2 cellular contexts compared by ENCODE assay signal in the genomic region with DNA sequence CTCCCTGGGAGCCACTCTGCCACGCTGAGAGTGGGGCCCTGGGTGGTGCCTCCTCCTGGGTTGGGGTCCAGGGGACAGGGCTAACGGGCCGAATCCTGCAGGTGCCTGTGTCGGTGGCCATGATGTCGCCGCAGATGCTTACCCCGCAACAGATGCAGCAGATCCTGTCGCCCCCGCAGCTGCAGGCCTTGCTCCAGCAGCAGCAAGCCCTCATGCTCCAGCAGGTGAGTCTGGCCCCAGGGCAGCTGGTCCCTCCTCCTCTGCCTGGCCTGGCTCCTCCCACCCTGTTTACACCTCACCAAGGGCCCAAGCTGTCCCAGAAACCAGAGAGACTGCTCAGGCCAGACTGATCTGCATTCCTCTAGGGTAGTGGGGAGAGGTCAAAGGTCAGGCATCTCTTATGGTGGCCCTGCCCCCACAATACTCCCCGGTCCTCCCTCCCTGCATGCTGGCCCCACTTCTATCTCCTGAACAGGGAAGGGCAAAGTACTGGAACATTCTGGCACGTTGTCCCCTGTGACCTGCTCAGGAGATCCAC.
TF ChIP-seq lines count a peak whose summit lies in the region.

No MANE protein-coding gene starts in this region.

TF ChIP-seq in HepG2, 621 proteins besides CTCF, POLR2A, EP300 and RAD21 (continues in another document):
- TF ChIP-seq TGIF2 (CRISPR knock-in tag; IDR thresholded peaks at IDR 0.05) (no peak), EHMT2 (IDR thresholded peaks at IDR 0.05; ENCODE audit: borderline replicate concordance, low read depth, low read length) (no peak), RBM22 (optimal IDR thresholded peaks at IDR 0.05; ENCODE audit: low read length) (peak; percentile 17), BATF2 (CRISPR knock-in tag; IDR thresholded peaks at IDR 0.05) (no peak), TCF12 (IDR thresholded peaks at IDR 0.05) (no peak), TCF12 (CRISPR knock-in tag; IDR thresholded peaks at IDR 0.05) (no peak), ZFP91 (CRISPR knock-in tag; IDR thresholded peaks at IDR 0.05; ENCODE audit: borderline replicate concordance) (peak; percentile 21; the same call in 1 of the 2 replicates), NAIF1 (CRISPR knock-in tag; IDR thresholded peaks at IDR 0.05; ENCODE audit: borderline replicate concordance) (no peak), ZNF574 (CRISPR knock-in tag; IDR thresholded peaks at IDR 0.05) (0 out of 2 replicates have a peak, but pooled peaks have one; percentile 36), MAFK (conservative IDR thresholded peaks at IDR 0.05 in 1 of 2, IDR thresholded peaks at IDR 0.05 in 1 of 2; ENCODE audit: low read length in 2 of 2) (no peak), GABPB1 (CRISPR knock-in tag; IDR thresholded peaks at IDR 0.05) (0 out of 2 replicates have a peak, but pooled peaks have one; percentile 7), SRSF1 (optimal IDR thresholded peaks at IDR 0.05; ENCODE audit: low read depth, low read length) (no peak), ATF7 (IDR thresholded peaks at IDR 0.05) (no peak), ATF7 (CRISPR knock-in tag; IDR thresholded peaks at IDR 0.05) (no peak), ZNF3 (CRISPR knock-in tag; IDR thresholded peaks at IDR 0.05) (no peak), PAF1 (CRISPR knock-in tag; IDR thresholded peaks at IDR 0.05) (no peak), WIZ (CRISPR knock-in tag; IDR thresholded peaks at IDR 0.05) (no peak)
- TF ChIP-seq, protein P1, sequence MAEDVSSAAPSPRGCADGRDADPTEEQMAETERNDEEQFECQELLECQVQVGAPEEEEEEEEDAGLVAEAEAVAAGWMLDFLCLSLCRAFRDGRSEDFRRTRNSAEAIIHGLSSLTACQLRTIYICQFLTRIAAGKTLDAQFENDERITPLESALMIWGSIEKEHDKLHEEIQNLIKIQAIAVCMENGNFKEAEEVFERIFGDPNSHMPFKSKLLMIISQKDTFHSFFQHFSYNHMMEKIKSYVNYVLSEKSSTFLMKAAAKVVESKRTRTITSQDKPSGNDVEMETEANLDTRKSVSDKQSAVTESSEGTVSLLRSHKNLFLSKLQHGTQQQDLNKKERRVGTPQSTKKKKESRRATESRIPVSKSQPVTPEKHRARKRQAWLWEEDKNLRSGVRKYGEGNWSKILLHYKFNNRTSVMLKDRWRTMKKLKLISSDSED (CRISPR knock-in tag; IDR thresholded peaks at IDR 0.05): no peak
- TF ChIP-seq, protein P2, sequence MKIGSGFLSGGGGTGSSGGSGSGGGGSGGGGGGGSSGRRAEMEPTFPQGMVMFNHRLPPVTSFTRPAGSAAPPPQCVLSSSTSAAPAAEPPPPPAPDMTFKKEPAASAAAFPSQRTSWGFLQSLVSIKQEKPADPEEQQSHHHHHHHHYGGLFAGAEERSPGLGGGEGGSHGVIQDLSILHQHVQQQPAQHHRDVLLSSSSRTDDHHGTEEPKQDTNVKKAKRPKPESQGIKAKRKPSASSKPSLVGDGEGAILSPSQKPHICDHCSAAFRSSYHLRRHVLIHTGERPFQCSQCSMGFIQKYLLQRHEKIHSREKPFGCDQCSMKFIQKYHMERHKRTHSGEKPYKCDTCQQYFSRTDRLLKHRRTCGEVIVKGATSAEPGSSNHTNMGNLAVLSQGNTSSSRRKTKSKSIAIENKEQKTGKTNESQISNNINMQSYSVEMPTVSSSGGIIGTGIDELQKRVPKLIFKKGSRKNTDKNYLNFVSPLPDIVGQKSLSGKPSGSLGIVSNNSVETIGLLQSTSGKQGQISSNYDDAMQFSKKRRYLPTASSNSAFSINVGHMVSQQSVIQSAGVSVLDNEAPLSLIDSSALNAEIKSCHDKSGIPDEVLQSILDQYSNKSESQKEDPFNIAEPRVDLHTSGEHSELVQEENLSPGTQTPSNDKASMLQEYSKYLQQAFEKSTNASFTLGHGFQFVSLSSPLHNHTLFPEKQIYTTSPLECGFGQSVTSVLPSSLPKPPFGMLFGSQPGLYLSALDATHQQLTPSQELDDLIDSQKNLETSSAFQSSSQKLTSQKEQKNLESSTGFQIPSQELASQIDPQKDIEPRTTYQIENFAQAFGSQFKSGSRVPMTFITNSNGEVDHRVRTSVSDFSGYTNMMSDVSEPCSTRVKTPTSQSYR (CRISPR knock-in tag; IDR thresholded peaks at IDR 0.05; ENCODE audit: borderline replicate concordance): 0 out of 2 replicates have a peak, but pooled peaks have one; percentile 46

TF ChIP-seq in GM12891, 5 proteins besides CTCF, POLR2A, EP300 and RAD21:
- TF ChIP-seq POU2F2 (IDR thresholded peaks at IDR 0.05; ENCODE audit: low read depth, low read length) (no peak), TAF1 (IDR thresholded peaks at IDR 0.05; ENCODE audit: low read depth, low read length) (no peak), PAX5 (IDR thresholded peaks at IDR 0.05; ENCODE audit: insufficient read depth, low read length, severe bottlenecking) (no peak), SPI1 (IDR thresholded peaks at IDR 0.05; ENCODE audit: low read depth, low read length) (no peak), POLR2AphosphoS5 (IDR thresholded peaks at IDR 0.05; ENCODE audit: low read depth, low read length) (no peak)
